24 cellular contexts compared by ENCODE assay signal in genomic region chrX:153560466-153560865, GRCh38.
"Had no signal": no experiment of that assay in that cellular context is flagged by ENCODE, and none has a peak within 500 bp of the region (broad histone marks: within the 10 kb centered on the region; RNA-seq: fewer than 3 reads in every experiment).

No MANE protein-coding gene starts in this region.

- H3K27me3 Mint-ChIP-seq: naive thymus-derived CD4-positive, alpha-beta T cell had no signal

- H3K4me3 ChIP-seq: hepatocyte, left ventricle myocardium inferior, lung, mucosa of descending colon, ovary, skin epidermis, stomach, testis, thyroid gland, transverse colon, upper lobe of right lung had no signal

- H3K4me1 ChIP-seq: left ventricle myocardium inferior, stomach, testis, thyroid gland, transverse colon, upper lobe of right lung had no signal

- H3K4me3 Mint-ChIP-seq: mesothelial cell of epicardium; naive thymus-derived CD4-positive, alpha-beta T cell; natural killer cell treated with Interleukin-12 subunit alpha and Interleukin-12 subunit beta and Interleukin-15 and Interleukin-18, amount 100 ng/mL, for 72 hours; stimulated activated naive B cell treated with anti-CD40 and anti-IgM and Interleukin-4, amounts not matched to agents 10 μg/mL and 1 μg/mL and 100 μg/mL, for 72 hours had no signal

- H3K4me2 ChIP-seq: hepatocyte had no signal

- ATAC-seq: mucosa of descending colon; naive thymus-derived CD4-positive, alpha-beta T cell; natural killer cell treated with Interleukin-12 subunit alpha and Interleukin-12 subunit beta and Interleukin-15 and Interleukin-18, amount 100 ng/mL, for 72 hours; stimulated activated naive B cell treated with anti-CD40 and anti-IgM and Interleukin-4, amounts not matched to agents 10 μg/mL and 1 μg/mL and 100 μg/mL, for 72 hours had no signal

- H3K9me3 ChIP-seq: left ventricle myocardium inferior, mucosa of descending colon, ovary, stomach, testis, thyroid gland, transverse colon, upper lobe of right lung had no signal

- H3K36me3 ChIP-seq: left ventricle myocardium inferior, ovary, stomach, thyroid gland, transverse colon, upper lobe of right lung had no signal

- H3K36me3 Mint-ChIP-seq: mesothelial cell of epicardium; naive thymus-derived CD4-positive, alpha-beta T cell; natural killer cell treated with Interleukin-12 subunit alpha and Interleukin-12 subunit beta and Interleukin-15 and Interleukin-18, amount 100 ng/mL, for 72 hours; stimulated activated naive B cell treated with anti-CD40 and anti-IgM and Interleukin-4, amounts not matched to agents 10 μg/mL and 1 μg/mL and 100 μg/mL, for 72 hours had no signal

- H3K4me1 Mint-ChIP-seq: mesothelial cell of epicardium had no signal

- H3K27ac Mint-ChIP-seq: mesothelial cell of epicardium; naive thymus-derived CD4-positive, alpha-beta T cell; natural killer cell treated with Interleukin-12 subunit alpha and Interleukin-12 subunit beta and Interleukin-15 and Interleukin-18, amount 100 ng/mL, for 72 hours; progenitor cell of endocrine pancreas; stimulated activated naive B cell treated with anti-CD40 and anti-IgM and Interleukin-4, amounts not matched to agents 10 μg/mL and 1 μg/mL and 100 μg/mL, for 72 hours had no signal

- H3K27me3 ChIP-seq: hepatocyte, ovary, testis, thyroid gland, transverse colon, upper lobe of right lung had no signal

- H3K27ac ChIP-seq: hepatocyte, left ventricle myocardium inferior, ovary, skin epidermis, stomach, testis, thyroid gland, transverse colon, upper lobe of right lung had no signal

- H3K9me3 Mint-ChIP-seq: naive thymus-derived CD4-positive, alpha-beta T cell; natural killer cell treated with Interleukin-12 subunit alpha and Interleukin-12 subunit beta and Interleukin-15 and Interleukin-18, amount 100 ng/mL, for 72 hours; stimulated activated naive B cell treated with anti-CD40 and anti-IgM and Interleukin-4, amounts not matched to agents 10 μg/mL and 1 μg/mL and 100 μg/mL, for 72 hours had no signal

- DNase-seq: islet precursor cell; mesendoderm; mucosa of descending colon; naive thymus-derived CD4-positive, alpha-beta T cell; ovary; retina; stimulated activated CD4-positive, alpha-beta T cell treated with anti-CD3 and anti-CD28 coated beads, Interleukin-12 subunit alpha, Interleukin-12 subunit beta, amount 100 ng/mL, for 4 hours; stimulated activated CD4-positive, alpha-beta T cell treated with anti-CD3 and anti-CD28 coated beads, Interleukin-15, amount 100 ng/mL, for 24 hours; stimulated activated CD4-positive, alpha-beta T cell treated with anti-CD3 and anti-CD28 coated beads, Interleukin-2, amount 100 ng/mL, for 24 hours; stimulated activated CD4-positive, alpha-beta T cell treated with anti-CD3 and anti-CD28 coated beads, Interleukin-4, amount 100 ng/mL, for 1 hour; stimulated activated naive B cell treated with anti-CD40 and anti-IgM and Interleukin-4, amounts not matched to agents 10 μg/mL and 1 μg/mL and 100 μg/mL, for 72 hours; stimulated activated naive CD8-positive, alpha-beta T cell treated with anti-CD3 and anti-CD28 coated beads, Interleukin-15, Interleukin-2, amounts not matched to agents 100 U/mL and 50 U/mL, for 24 hours; stomach; testis; thyroid gland; transverse colon; upper lobe of right lung had no signal
